ENCODE assay signal across 30 cellular contexts in genomic region chr6:136564170-136564569, GRCh38. TPM values are rescaled to one million over a fixed set of nuclear protein-coding genes. Genes with fewer than 3 reads are reported as not detected.
DNase-seq lines count a peak whose midpoint lies in the region; ATAC-seq lines count a peak whose summit lies in the region.
"Had no signal": no experiment of that assay in that cellular context is flagged by ENCODE, and none has a peak within 500 bp of the region (broad histone marks: within the 10 kb centered on the region; RNA-seq: fewer than 3 reads in every experiment).

No MANE protein-coding gene starts in this region.

- intact Hi-C loops in activated T-helper 1 cell treated with anti-CD3 and anti-CD28 coated beads, Interleukin-12 subunit alpha, Interleukin-12 subunit beta, Interleukin-2, Interleukin-4 antibody, amounts not matched to agents 30 ng/mL and 10 ng/mL and 1 ng/mL, durations not matched to agents 14 hours and 24 hours and 36 hours (cut with micrococcal nuclease), result no loop called here
- intact Hi-C loops in naive thymus-derived CD4-positive, alpha-beta T cell (cut with micrococcal nuclease), result no loop called here
- intact Hi-C loops in Right ventricle myocardium superior (cut with DNase I), result no loop called here

- peak overlapping the region; percentile 1 for H3K27ac Mint-ChIP-seq in activated naive CD4-positive, alpha-beta T cell treated with anti-CD3 and anti-CD28 coated beads, Interleukin-2, amount 50 U/mL, for 24 hours
- H3K27ac Mint-ChIP-seq in activated naive CD4-positive, alpha-beta T cell treated with anti-CD3 and anti-CD28 coated beads, Interleukin-2, amount 50 U/mL, for 72 hours, result no peak overlapping the region
- H3K27ac Mint-ChIP-seq in activated T-helper 1 cell treated with anti-CD3 and anti-CD28 coated beads, Interleukin-12 subunit alpha, Interleukin-12 subunit beta, Interleukin-2, Interleukin-4 antibody, amounts not matched to agents 30 ng/mL and 10 ng/mL and 1 ng/mL, durations not matched to agents 14 hours and 24 hours and 36 hours, result peak overlapping the region; percentile 21
- H3K27ac Mint-ChIP-seq in naive thymus-derived CD4-positive, alpha-beta T cell, result peak overlapping the region in 1 of 9 donors; percentile 34
- H3K27ac Mint-ChIP-seq: activated naive CD8-positive, alpha-beta T cell treated with anti-CD3 and anti-CD28 coated beads, Interleukin-2, amount 50 U/mL, for 24 hours; endodermal cell; GM23338 had no signal

- CTCF ChIA-PET in naive thymus-derived CD4-positive, alpha-beta T cell (lab: Charles Lee), result interaction anchor here (1.9 kb wide), 1 partner anchor 14 kb away, joined by 5 read pairs; the partner anchor contains the start of gene MAP7

- H3K27ac ChIP-seq in naive thymus-derived CD4-positive, alpha-beta T cell (ENCODE audit: low read depth, low read length), result no peak overlapping the region
- no peak overlapping the region for H3K27ac ChIP-seq in substantia nigra (ENCODE audit: low read depth, low read length, poor library complexity, severe bottlenecking)
- H3K27ac ChIP-seq: brain microvascular endothelial cell, colonic mucosa, HL-60, lower lobe of right lung had no signal

- H3K27me3 ChIP-seq in naive thymus-derived CD4-positive, alpha-beta T cell (ENCODE audit: control insufficient read depth in 2 of 2, insufficient read depth in 2 of 2, low read length in 2 of 2), result no peaks in the 10 kb centered on the region
- H3K27me3 ChIP-seq: BE2C, brain microvascular endothelial cell, colonic mucosa, transverse colon had no signal

- H3K4me3 ChIP-seq in naive thymus-derived CD4-positive, alpha-beta T cell (ENCODE audit: low read length), result no peak overlapping the region
- H3K4me3 ChIP-seq: colonic mucosa, GM23338, lower lobe of right lung, smooth muscle cell, transverse colon had no signal

- no peaks in the 10 kb centered on the region for H3K9me3 ChIP-seq in naive thymus-derived CD4-positive, alpha-beta T cell (ENCODE audit: control insufficient read depth in 2 of 3, low read length in 3 of 3)
- H3K9me3 ChIP-seq: BE2C, colonic mucosa, lower lobe of right lung, transverse colon had no signal

- H3K4me3 Mint-ChIP-seq in activated naive CD4-positive, alpha-beta T cell treated with anti-CD3 and anti-CD28 coated beads, Interleukin-2, amount 50 U/mL, for 24 hours, result no peak overlapping the region
- no peak overlapping the region for H3K4me3 Mint-ChIP-seq in activated T-helper 1 cell treated with anti-CD3 and anti-CD28 coated beads, Interleukin-12 subunit alpha, Interleukin-12 subunit beta, Interleukin-2, Interleukin-4 antibody, amounts not matched to agents 30 ng/mL and 10 ng/mL and 1 ng/mL, durations not matched to agents 14 hours and 24 hours and 36 hours
- H3K4me3 Mint-ChIP-seq in naive thymus-derived CD4-positive, alpha-beta T cell, result no peak overlapping the region
- H3K4me3 Mint-ChIP-seq: activated naive CD8-positive, alpha-beta T cell treated with anti-CD3 and anti-CD28 coated beads, Interleukin-2, amount 50 U/mL, for 24 hours; endodermal cell; GM23338 had no signal

- peaks cover 23% of the 10 kb centered on the region for H3K36me3 Mint-ChIP-seq in activated naive CD4-positive, alpha-beta T cell treated with anti-CD3 and anti-CD28 coated beads, Interleukin-2, amount 50 U/mL, for 24 hours
- peaks cover 0 to 12% of the 10 kb centered on the region in 2 donors for H3K36me3 Mint-ChIP-seq in activated naive CD4-positive, alpha-beta T cell treated with anti-CD3 and anti-CD28 coated beads, Interleukin-2, amount 50 U/mL, for 72 hours
- H3K36me3 Mint-ChIP-seq in activated T-helper 1 cell treated with anti-CD3 and anti-CD28 coated beads, Interleukin-12 subunit alpha, Interleukin-12 subunit beta, Interleukin-2, Interleukin-4 antibody, amounts not matched to agents 30 ng/mL and 10 ng/mL and 1 ng/mL, durations not matched to agents 14 hours and 24 hours and 36 hours (ENCODE audit: low read depth), result peaks cover 36% of the 10 kb centered on the region
- peaks cover 13 to 37% (median 31%) of the 10 kb centered on the region in 5 donors for H3K36me3 Mint-ChIP-seq in naive thymus-derived CD4-positive, alpha-beta T cell

- H3K9me3 Mint-ChIP-seq in activated naive CD4-positive, alpha-beta T cell treated with anti-CD3 and anti-CD28 coated beads, Interleukin-2, amount 50 U/mL, for 24 hours, result no peaks in the 10 kb centered on the region
- H3K9me3 Mint-ChIP-seq in activated naive CD4-positive, alpha-beta T cell treated with anti-CD3 and anti-CD28 coated beads, Interleukin-2, amount 50 U/mL, for 72 hours, result no peaks in the 10 kb centered on the region
- no peaks in the 10 kb centered on the region for H3K9me3 Mint-ChIP-seq in activated T-helper 1 cell treated with anti-CD3 and anti-CD28 coated beads, Interleukin-12 subunit alpha, Interleukin-12 subunit beta, Interleukin-2, Interleukin-4 antibody, amounts not matched to agents 30 ng/mL and 10 ng/mL and 1 ng/mL, durations not matched to agents 14 hours and 24 hours and 36 hours
- H3K9me3 Mint-ChIP-seq in naive thymus-derived CD4-positive, alpha-beta T cell, result peaks cover 0 to 1% (median 0%) of the 10 kb centered on the region in 11 donors
- H3K9me3 Mint-ChIP-seq: activated naive CD8-positive, alpha-beta T cell treated with anti-CD3 and anti-CD28 coated beads, Interleukin-2, amount 50 U/mL, for 24 hours; endodermal cell; GM23338 had no signal

- no peaks in the 10 kb centered on the region for H3K4me1 Mint-ChIP-seq in activated naive CD4-positive, alpha-beta T cell treated with anti-CD3 and anti-CD28 coated beads, Interleukin-2, amount 50 U/mL, for 24 hours
- peaks cover 23% of the 10 kb centered on the region for H3K4me1 Mint-ChIP-seq in activated T-helper 1 cell treated with anti-CD3 and anti-CD28 coated beads, Interleukin-12 subunit alpha, Interleukin-12 subunit beta, Interleukin-2, Interleukin-4 antibody, amounts not matched to agents 30 ng/mL and 10 ng/mL and 1 ng/mL, durations not matched to agents 14 hours and 24 hours and 36 hours (ENCODE audit: low read depth)
- peaks cover 0 to 17% (median 5%) of the 10 kb centered on the region in 7 donors for H3K4me1 Mint-ChIP-seq in naive thymus-derived CD4-positive, alpha-beta T cell
- H3K4me1 Mint-ChIP-seq: activated naive CD8-positive, alpha-beta T cell treated with anti-CD3 and anti-CD28 coated beads, Interleukin-2, amount 50 U/mL, for 24 hours; endodermal cell; GM23338 had no signal

- POLR2A ChIA-PET in naive thymus-derived CD4-positive, alpha-beta T cell (lab: Charles Lee), result no interaction called here

- H3K4me1 ChIP-seq in naive thymus-derived CD4-positive, alpha-beta T cell (ENCODE audit: control insufficient read depth in 2 of 2, insufficient read depth in 2 of 2, low read length in 2 of 2), result peaks cover 0 to 6% of the 10 kb centered on the region in 2 donors
- H3K4me1 ChIP-seq: lower lobe of right lung had no signal

- DNase-seq in activated naive CD4-positive, alpha-beta T cell treated with anti-CD3 and anti-CD28 coated beads, Interleukin-2, amount 50 U/mL, for 72 hours (ENCODE audit: low spot score in 2 of 2), result no peak
- no peak for DNase-seq in activated T-helper 1 cell treated with anti-CD3 and anti-CD28 coated beads, Interleukin-12 subunit alpha, Interleukin-12 subunit beta, Interleukin-2, Interleukin-4 antibody, amounts not matched to agents 30 ng/mL and 10 ng/mL and 1 ng/mL, durations not matched to agents 14 hours and 24 hours and 36 hours (ENCODE audit: low spot score)
- no peak for DNase-seq in naive thymus-derived CD4-positive, alpha-beta T cell
- no peak for DNase-seq in activated CD4-positive, alpha-beta T cell treated with anti-CD3 and anti-CD28 coated beads for 48 hours
- DNase-seq in substantia nigra (lab: John Stamatoyannopoulos, UW) (no peak), Right ventricle myocardium superior (no peak), SKM-1 treated with dmso at 0.1 percent for 144 hours (lab: John Stamatoyannopoulos, UW; ENCODE audit: unreplicated experiment) (no peak)
- DNase-seq: activated CD4-positive, CD25-positive, alpha-beta regulatory T cell treated with anti-CD3 and anti-CD28 coated beads, Interleukin-2, amount 50 U/mL, for 72 hours; activated CD8-positive, alpha-beta memory T cell treated with anti-CD3 and anti-CD28 coated beads, Interleukin-2, amount 50 U/mL, for 4 hours; activated effector memory CD4-positive, alpha-beta T cell treated with Interleukin-2 at 50 U/mL for 16 hours; activated naive CD8-positive, alpha-beta T cell treated with anti-CD3 and anti-CD28 coated beads, Interleukin-2, amount 50 U/mL, for 24 hours; BE2C; brain microvascular endothelial cell; colonic mucosa; endodermal cell; islet precursor cell; lower lobe of right lung; NCI-H1436 treated with DMSO at 0.1 percent for 48 hours; NCI-H2171; NCI-H526 treated with DMSO at 0.1 percent for 48 hours; nucleus accumbens; RPMI8226; stimulated activated naive CD4-positive, alpha-beta T cell; T1000; transverse colon had no signal

- peaks cover 0 to 8% (median 5%) of the 10 kb centered on the region in 3 experiments for H3K36me3 ChIP-seq in naive thymus-derived CD4-positive, alpha-beta T cell (ENCODE audit: control insufficient read depth in 2 of 3, insufficient read depth in 3 of 3, low read length in 3 of 3)
- H3K36me3 ChIP-seq: BE2C, colonic mucosa had no signal

- H3K27me3 Mint-ChIP-seq in activated naive CD4-positive, alpha-beta T cell treated with anti-CD3 and anti-CD28 coated beads, Interleukin-2, amount 50 U/mL, for 24 hours, result no peaks in the 10 kb centered on the region
- no peaks in the 10 kb centered on the region for H3K27me3 Mint-ChIP-seq in activated T-helper 1 cell treated with anti-CD3 and anti-CD28 coated beads, Interleukin-12 subunit alpha, Interleukin-12 subunit beta, Interleukin-2, Interleukin-4 antibody, amounts not matched to agents 30 ng/mL and 10 ng/mL and 1 ng/mL, durations not matched to agents 14 hours and 24 hours and 36 hours (ENCODE audit: insufficient read depth)
- H3K27me3 Mint-ChIP-seq in naive thymus-derived CD4-positive, alpha-beta T cell, result no peaks in the 10 kb centered on the region
- H3K27me3 Mint-ChIP-seq: activated naive CD8-positive, alpha-beta T cell treated with anti-CD3 and anti-CD28 coated beads, Interleukin-2, amount 50 U/mL, for 24 hours had no signal

- no peak for ATAC-seq in activated naive CD4-positive, alpha-beta T cell treated with anti-CD3 and anti-CD28 coated beads, Interleukin-2, amount 50 U/mL, for 72 hours
- peak; percentile 22 for ATAC-seq in naive thymus-derived CD4-positive, alpha-beta T cell
- no peak for ATAC-seq in Right ventricle myocardium superior (ENCODE audit: poor library complexity)
- ATAC-seq: activated naive CD8-positive, alpha-beta T cell treated with anti-CD3 and anti-CD28 coated beads, Interleukin-2, amount 50 U/mL, for 24 hours; GM23338; HepG2; lower lobe of right lung had no signal

RNA-seq across cellular contexts. Expression of gene MAP7, which starts 13.9 kb away (rescaled TPM):
- total RNA-seq in activated naive CD4-positive, alpha-beta T cell treated with anti-CD3 and anti-CD28 coated beads, Interleukin-2, amount 50 U/mL, for 72 hours, result 1 to 10 TPM; 1.3 to 2.7 TPM
- total RNA-seq in activated T-helper 1 cell treated with anti-CD3 and anti-CD28 coated beads, Interleukin-12 subunit alpha, Interleukin-12 subunit beta, Interleukin-2, Interleukin-4 antibody, amounts not matched to agents 30 ng/mL and 10 ng/mL and 1 ng/mL, durations not matched to agents 14 hours and 24 hours and 36 hours, result 1.7 and 2.3 TPM in 2 replicates
- total RNA-seq in naive thymus-derived CD4-positive, alpha-beta T cell, result 1 to 10 TPM in 1 of 5 experiments, under 1 TPM in 4; 0.14 to 1.1 (median 0.32) TPM
- polyA plus RNA-seq in naive thymus-derived CD4-positive, alpha-beta T cell, result under 1 TPM; 0.13 to 0.17 TPM
- total RNA-seq in Right ventricle myocardium superior, result 2.1 TPM
- polyA plus RNA-seq: HepG2 had no signal

Comparison
In these comparisons a context has a peak if more than half of its experiments do, and no peak if none do; other contexts are left out.
1. H3K27ac Mint-ChIP-seq: peak in activated naive CD4-positive, alpha-beta T cell treated with anti-CD3 and anti-CD28 coated beads, Interleukin-2, amount 50 U/mL, for 24 hours (single experiment) and activated T-helper 1 cell treated with anti-CD3 and anti-CD28 coated beads, Interleukin-12 subunit alpha, Interleukin-12 subunit beta, Interleukin-2, Interleukin-4 antibody, amounts not matched to agents 30 ng/mL and 10 ng/mL and 1 ng/mL, durations not matched to agents 14 hours and 24 hours and 36 hours (single experiment); none in activated naive CD4-positive, alpha-beta T cell treated with anti-CD3 and anti-CD28 coated beads, Interleukin-2, amount 50 U/mL, for 72 hours (0 of 2).